21 cellular contexts compared by ENCODE assay signal in the genomic region with DNA sequence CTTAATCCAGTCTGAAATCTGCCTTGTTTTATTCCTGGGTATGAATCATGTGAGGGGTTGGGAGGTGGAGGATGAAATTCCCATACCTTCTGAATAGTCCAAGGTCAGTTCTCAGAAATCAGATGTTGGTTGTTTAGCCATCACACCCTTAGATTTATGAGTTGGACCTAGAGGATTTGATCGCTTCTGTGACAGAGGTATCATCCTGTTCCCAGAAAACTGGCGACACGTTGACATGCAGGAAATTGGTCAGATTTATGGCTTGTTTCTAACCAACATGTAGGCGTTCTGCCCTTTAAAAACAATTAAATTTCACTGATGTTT. TPM values are rescaled to one million over a fixed set of nuclear protein-coding genes. Genes with fewer than 3 reads are reported as not detected.
DNase-seq lines count a peak whose midpoint lies in the region; ATAC-seq and TF ChIP-seq lines count a peak whose summit lies in the region.
"Had no signal": no experiment of that assay in that cellular context is flagged by ENCODE, and none has a peak within 500 bp of the region (broad histone marks: within the 10 kb centered on the region; RNA-seq: fewer than 3 reads in every experiment).

No MANE protein-coding gene starts in this region.

- DNase-seq in SK-N-SH (no peak), Karpas-422 (no peak), osteocyte (ENCODE audit: extremely low spot score, unreplicated experiment) (no peak), GOT3 (lab: John Stamatoyannopoulos, UW) (no peak), medulla oblongata (ENCODE audit: extremely low spot score) (no peak), GM20000 (ENCODE audit: low spot score) (no peak)
- DNase-seq: activated CD4-positive, alpha-beta T cell treated with anti-CD3 and anti-CD28 coated beads, Interleukin-2, amount 50 U/mL, for 48 hours; aorta; cerebellar nuclear complex; foreskin keratinocyte; H9; NCI-H1436; NCI-H774; stimulated activated naive CD4-positive, alpha-beta T cell; trophoblast cell had no signal

- 0 out of 4 replicates have a peak overlapping the region, but pooled peaks of 1 of the 2 experiments have one; percentile 0 for H3K27ac ChIP-seq in SK-N-SH (ENCODE audit: low read depth in 2 of 2, low read length in 1 of 2)
- peak overlapping the region; percentile 86 for H3K27ac ChIP-seq in Karpas-422 (ENCODE audit: low read length)
- H3K27ac ChIP-seq: 22Rv1, foreskin keratinocyte had no signal

- no peaks in the 10 kb centered on the region for H3F3A ChIP-seq in SK-N-SH (replicated peaks; ENCODE audit: insufficient read depth)

- no peaks in the 10 kb centered on the region for H3K36me3 Mint-ChIP-seq in dendritic cell treated with granulocyte-macrophage colony-stimulating factor and Interleukin-4, amounts not matched to agents 40 ng/mL and 50 ng/mL, for 4 days (ENCODE audit: low read depth)
- no peaks in the 10 kb centered on the region for H3K36me3 Mint-ChIP-seq in osteocyte (ENCODE audit: unreplicated experiment)

- H3K4me3 Mint-ChIP-seq in dendritic cell treated with granulocyte-macrophage colony-stimulating factor and Interleukin-4, amounts not matched to agents 40 ng/mL and 50 ng/mL, for 4 days = no peak overlapping the region
- H3K4me3 Mint-ChIP-seq in osteocyte (ENCODE audit: unreplicated experiment) = no peak overlapping the region
- H3K4me3 Mint-ChIP-seq: H9 had no signal

- peak; percentile 32 for ATAC-seq in SK-N-SH treated with all-trans-retinoic acid at 6 μM for 48 hours
- ATAC-seq: left lobe of liver had no signal

- H3K36me3 ChIP-seq in SK-N-SH (replicated peaks in 1 of 2; ENCODE audit: control insufficient read depth in 1 of 2, insufficient read depth in 2 of 2, low read length in 1 of 2) (no peaks in the 10 kb centered on the region), Karpas-422 (ENCODE audit: insufficient read depth, low read length) (no peaks in the 10 kb centered on the region)

- no peak for TF ChIP-seq EP300 in SK-N-SH (IDR thresholded peaks at IDR 0.05; ENCODE audit: borderline replicate concordance in 1 of 2, low read depth in 1 of 2, low read length in 1 of 2)

- H2AFZ ChIP-seq in SK-N-SH (ENCODE audit: low read depth) (no peak overlapping the region), Karpas-422 (ENCODE audit: low read length) (peak overlapping the region; percentile 54; the same call in 1 of the 2 replicates)

- H3K4me1 Mint-ChIP-seq in dendritic cell treated with granulocyte-macrophage colony-stimulating factor and Interleukin-4, amounts not matched to agents 40 ng/mL and 50 ng/mL, for 4 days (ENCODE audit: low read depth) = peaks cover 27% of the 10 kb centered on the region
- H3K4me1 Mint-ChIP-seq in osteocyte (ENCODE audit: unreplicated experiment) = peaks cover 29% of the 10 kb centered on the region

- CTCF ChIA-PET in SK-N-SH (lab: Yijun Ruan, JAX) = interaction anchor here (1.3 to 2.2 kb wide), 6 partner anchors 16 to 129 kb away, joined by 3 to 7 read pairs (median 6); no protein-coding TSS in a partner anchor

- no peaks in the 10 kb centered on the region for H3K9me3 Mint-ChIP-seq in dendritic cell treated with granulocyte-macrophage colony-stimulating factor and Interleukin-4, amounts not matched to agents 40 ng/mL and 50 ng/mL, for 4 days
- H3K9me3 Mint-ChIP-seq in osteocyte (ENCODE audit: unreplicated experiment) = no peaks in the 10 kb centered on the region
- H3K9me3 Mint-ChIP-seq: H9 had no signal

- H3K4me2 ChIP-seq in SK-N-SH = no peak overlapping the region
- H3K4me2 ChIP-seq in Karpas-422 (ENCODE audit: low read depth, low read length, poor library complexity, severe bottlenecking) = peak overlapping the region; percentile 63

- POLR2A ChIA-PET in SK-N-SH (lab: Yijun Ruan, JAX) = interaction anchor here (0.9 kb wide), 1 partner anchor 8 kb away, joined by 4 read pairs; no protein-coding TSS in a partner anchor

- TF ChIP-seq CTCF in SK-N-SH (IDR thresholded peaks at IDR 0.05) = no peak
- no peak for TF ChIP-seq CTCF in osteocyte (IDR thresholded peaks at IDR 0.05)
- no peak for TF ChIP-seq CTCF in GM20000 (IDR thresholded peaks at IDR 0.05; ENCODE audit: extremely low read depth, missing control alignments)

- H3K4me3 ChIP-seq in SK-N-SH (ENCODE audit: low read depth in 2 of 2, low read length in 1 of 2) (no peak overlapping the region), Karpas-422 (ENCODE audit: low read length) (no peak overlapping the region)

- WGBS in SK-N-SH (ENCODE audit: low lambda C conversion rate) = 75% methylated on average over 4 of the region's 4 CpGs

- H3K4me1 ChIP-seq in SK-N-SH (ENCODE audit: control insufficient read depth in 1 of 2, insufficient read depth in 2 of 2, low read depth in 1 of 2, low read length in 1 of 2) = peaks cover 0 to 11% of the 10 kb centered on the region in 2 experiments; a peak in 2 of 4 replicates
- H3K4me1 ChIP-seq in Karpas-422 (ENCODE audit: low read length) = peaks cover 45% of the 10 kb centered on the region

- H3K79me2 ChIP-seq in SK-N-SH (ENCODE audit: insufficient read depth) = no peaks in the 10 kb centered on the region
- no peaks in the 10 kb centered on the region for H3K79me2 ChIP-seq in Karpas-422 (ENCODE audit: low read length)

- intact Hi-C loops in dendritic cell treated with granulocyte-macrophage colony-stimulating factor and Interleukin-4, amounts not matched to agents 40 ng/mL and 50 ng/mL, for 4 days (cut with micrococcal nuclease) = no loop called here

- H3K27ac Mint-ChIP-seq in dendritic cell treated with granulocyte-macrophage colony-stimulating factor and Interleukin-4, amounts not matched to agents 40 ng/mL and 50 ng/mL, for 4 days = peak overlapping the region; percentile 45
- H3K27ac Mint-ChIP-seq in osteocyte (ENCODE audit: unreplicated experiment) = peak overlapping the region; percentile 33

- H3K9me2 ChIP-seq in SK-N-SH (no peaks in the 10 kb centered on the region), Karpas-422 (replicated peaks; ENCODE audit: insufficient read depth, low read length) (no peaks in the 10 kb centered on the region)

- no peaks in the 10 kb centered on the region for H3K9me3 ChIP-seq in SK-N-SH
- no peaks in the 10 kb centered on the region for H3K9me3 ChIP-seq in Karpas-422 (ENCODE audit: low read length)

- H3K27me3 Mint-ChIP-seq in dendritic cell treated with granulocyte-macrophage colony-stimulating factor and Interleukin-4, amounts not matched to agents 40 ng/mL and 50 ng/mL, for 4 days = peaks cover 41% of the 10 kb centered on the region
- H3K27me3 Mint-ChIP-seq in osteocyte (ENCODE audit: unreplicated experiment) = no peaks in the 10 kb centered on the region

- no peaks in the 10 kb centered on the region for H4K20me1 ChIP-seq in SK-N-SH (ENCODE audit: insufficient read depth)
- no peaks in the 10 kb centered on the region for H4K20me1 ChIP-seq in Karpas-422 (ENCODE audit: insufficient read depth, low read depth, low read length)

- H3K9ac ChIP-seq in SK-N-SH (no peak overlapping the region), Karpas-422 (ENCODE audit: low read length) (0 out of 2 replicates have a peak overlapping the region, but pooled peaks have one; percentile 63)

- H3K27me3 ChIP-seq in SK-N-SH (ENCODE audit: insufficient read depth) (no peaks in the 10 kb centered on the region), Karpas-422 (ENCODE audit: low read length) (no peaks in the 10 kb centered on the region)
- H3K27me3 ChIP-seq: foreskin keratinocyte had no signal

- TF ChIP-seq RAD21 in SK-N-SH (IDR thresholded peaks at IDR 0.05; ENCODE audit: low read length) = no peak

TF ChIP-seq in SK-N-SH treated with all-trans-retinoic acid at 6 μM for 48 hours, 23 proteins besides CTCF, POLR2A, EP300 and RAD21 (continues in another document):
- no peak for TF ChIP-seq ZNF565 (CRISPR knock-in tag; conservative IDR thresholded peaks at IDR 0.05; ENCODE audit: low read depth)

TF ChIP-seq in SK-N-SH, 30 proteins besides CTCF, POLR2A, EP300 and RAD21:
- TF ChIP-seq, protein P1, sequence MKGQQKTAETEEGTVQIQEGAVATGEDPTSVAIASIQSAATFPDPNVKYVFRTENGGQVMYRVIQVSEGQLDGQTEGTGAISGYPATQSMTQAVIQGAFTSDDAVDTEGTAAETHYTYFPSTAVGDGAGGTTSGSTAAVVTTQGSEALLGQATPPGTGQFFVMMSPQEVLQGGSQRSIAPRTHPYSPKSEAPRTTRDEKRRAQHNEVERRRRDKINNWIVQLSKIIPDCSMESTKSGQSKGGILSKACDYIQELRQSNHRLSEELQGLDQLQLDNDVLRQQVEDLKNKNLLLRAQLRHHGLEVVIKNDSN (IDR thresholded peaks at IDR 0.05; ENCODE audit: borderline replicate concordance, low read depth) = no peak
- no peak for TF ChIP-seq TEAD4 (IDR thresholded peaks at IDR 0.05; ENCODE audit: borderline replicate concordance, insufficient read depth)

RNA-seq across cellular contexts. Expression of a gene that starts 24.7 kb away (rescaled TPM):
- polyA plus RNA-seq in SK-N-SH (2012; rRNA removed) = not detected in 2 replicates
- polyA plus RNA-seq in SK-N-SH (2012; cell fraction: cytosol; rRNA removed) = not detected in 2 replicates
- not detected in 2 replicates for polyA plus RNA-seq in SK-N-SH (2012; cell fraction: nucleus; rRNA removed)
- total RNA-seq in Karpas-422 (2014; rRNA removed; shearing (Covaris generic); ENCODE audit: low replicate concordance) = not detected in 2 replicates
- total RNA-seq in osteocyte = not detected in 2 replicates
- total RNA-seq: aorta, foreskin keratinocyte, H9, left lobe of liver, LHCN-M2, myocyte had no signal
- polyA plus RNA-seq: foreskin keratinocyte had no signal

RNA-seq across cellular contexts. Expression of a gene that starts 40.2 kb away (rescaled TPM):
- 3.2 and 4.4 TPM in 2 replicates for polyA plus RNA-seq in SK-N-SH (2012; rRNA removed)
- polyA plus RNA-seq in SK-N-SH (2012; cell fraction: cytosol; rRNA removed) = 1.4 and 3.0 TPM in 2 replicates
- 5.1 and 5.2 TPM in 2 replicates for polyA plus RNA-seq in SK-N-SH (2012; cell fraction: nucleus; rRNA removed)
- total RNA-seq in Karpas-422 (2014; rRNA removed; shearing (Covaris generic); ENCODE audit: low replicate concordance) = 16.3 and 50.6 TPM in 2 replicates
- total RNA-seq in osteocyte = 7.6 and 8.4 TPM in 2 replicates
